In genomic region chr11:125525303-125525702, GRCh38 we compare ENCODE assay signal across 28 cellular contexts.
"Had no signal": no experiment of that assay in that cellular context is flagged by ENCODE, and none has a peak within 500 bp of the region (broad histone marks: within the 10 kb centered on the region; RNA-seq: fewer than 3 reads in every experiment).

No MANE protein-coding gene starts in this region.

- H3K4me1 Mint-ChIP-seq: nephron; stimulated activated naive B cell treated with anti-CD40 and anti-IgM and Interleukin-4, amounts not matched to agents 10 μg/mL and 1 μg/mL and 100 μg/mL, for 72 hours had no signal

- H3K36me3 ChIP-seq: neutrophil, ovary, right lobe of liver, sigmoid colon, stomach, thoracic aorta, thyroid gland, tibial nerve, upper lobe of left lung had no signal

- H3K9me3 ChIP-seq: neutrophil, ovary, psoas muscle, right lobe of liver, sigmoid colon, stomach, thoracic aorta, thyroid gland, tibial nerve, upper lobe of left lung had no signal

- DNase-seq: naive thymus-derived CD4-positive, alpha-beta T cell; natural killer cell; nucleus accumbens; ovary; posterior cingulate gyrus; psoas muscle; right cardiac atrium; right lobe of liver; sigmoid colon; small intestine; stimulated activated CD4-positive, alpha-beta T cell treated with anti-CD3 and anti-CD28 coated beads, Interleukin-15, amount 100 ng/mL, for 24 hours; stimulated activated CD4-positive, alpha-beta T cell treated with anti-CD3 and anti-CD28 coated beads, Interleukin-2, amount 100 ng/mL, for 24 hours; stimulated activated CD4-positive, alpha-beta T cell treated with anti-CD3 and anti-CD28 coated beads, Interleukin-2, amount 100 ng/mL, for 48 hours; stimulated activated CD4-positive, alpha-beta T cell treated with anti-CD3 and anti-CD28 coated beads, Interleukin-4, amount 100 ng/mL, for 24 hours; stimulated activated naive B cell treated with anti-CD40 and anti-IgM and Interleukin-4, amounts not matched to agents 10 μg/mL and 1 μg/mL and 100 μg/mL, for 72 hours; stimulated activated naive CD4-positive, alpha-beta T cell treated with Interleukin-2 at 50 U/mL for 16 hours; stomach; thyroid gland; trophoblast cell; upper lobe of left lung had no signal

- H3K79me2 ChIP-seq: parathyroid adenoma had no signal

- H2AFZ ChIP-seq: parathyroid adenoma had no signal

- H3K4me3 ChIP-seq: ovary, psoas muscle, right lobe of liver, sigmoid colon, stomach, thoracic aorta, thyroid gland, tibial nerve, upper lobe of left lung had no signal

- H3K27ac ChIP-seq: neutrophil, ovary, parathyroid adenoma, psoas muscle, right lobe of liver, sigmoid colon, stomach, thoracic aorta, thyroid gland, tibial nerve, upper lobe of left lung had no signal

- H3K9me3 Mint-ChIP-seq: nephron had no signal

- H3K27ac Mint-ChIP-seq: natural killer cell; nephron; progenitor cell of endocrine pancreas; stimulated activated effector memory CD8-positive, alpha-beta T cell treated with anti-CD3 and anti-CD28 coated beads, Interleukin-12 subunit alpha, Interleukin-12 subunit beta, amount 100 ng/mL, for 72 hours; stimulated activated naive B cell treated with anti-CD40 and anti-IgM and Interleukin-4, amounts not matched to agents 10 μg/mL and 1 μg/mL and 100 μg/mL, for 72 hours; stimulated activated naive CD8-positive, alpha-beta T cell treated with anti-CD3 and anti-CD28 coated beads, Interleukin-15, Interleukin-2, amounts not matched to agents 100 ng/mL and 50 ng/mL, for 24 hours had no signal

- H3K27me3 Mint-ChIP-seq: progenitor cell of endocrine pancreas; stimulated activated naive CD8-positive, alpha-beta T cell treated with anti-CD3 and anti-CD28 coated beads, Interleukin-15, Interleukin-2, amounts not matched to agents 100 ng/mL and 50 ng/mL, for 24 hours had no signal

- H3K27me3 ChIP-seq: neutrophil, ovary, right lobe of liver, sigmoid colon, stomach, thyroid gland, tibial nerve, upper lobe of left lung had no signal

- ATAC-seq: naive thymus-derived CD4-positive, alpha-beta T cell; natural killer cell; psoas muscle; right cardiac atrium; right lobe of liver; stimulated activated effector memory CD8-positive, alpha-beta T cell treated with anti-CD3 and anti-CD28 coated beads, Interleukin-12 subunit alpha, Interleukin-12 subunit beta, amount 100 ng/mL, for 72 hours; stimulated activated naive B cell treated with anti-CD40 and anti-IgM and Interleukin-4, amounts not matched to agents 10 μg/mL and 1 μg/mL and 100 μg/mL, for 72 hours had no signal

- H3K4me1 ChIP-seq: parathyroid adenoma, psoas muscle, right lobe of liver, sigmoid colon, stomach, thyroid gland, tibial nerve, upper lobe of left lung had no signal

- H3K9ac ChIP-seq: parathyroid adenoma had no signal

- H3K4me3 Mint-ChIP-seq: naive thymus-derived CD4-positive, alpha-beta T cell; natural killer cell; nephron; stimulated activated effector memory CD8-positive, alpha-beta T cell treated with anti-CD3 and anti-CD28 coated beads, Interleukin-12 subunit alpha, Interleukin-12 subunit beta, amount 100 ng/mL, for 72 hours; stimulated activated naive B cell treated with anti-CD40 and anti-IgM and Interleukin-4, amounts not matched to agents 10 μg/mL and 1 μg/mL and 100 μg/mL, for 72 hours; stimulated activated naive CD8-positive, alpha-beta T cell treated with anti-CD3 and anti-CD28 coated beads, Interleukin-15, Interleukin-2, amounts not matched to agents 100 ng/mL and 50 ng/mL, for 24 hours had no signal

- H3K36me3 Mint-ChIP-seq: natural killer cell; stimulated activated effector memory CD8-positive, alpha-beta T cell treated with anti-CD3 and anti-CD28 coated beads, Interleukin-12 subunit alpha, Interleukin-12 subunit beta, amount 100 ng/mL, for 72 hours had no signal
